Comparison of ENCODE assay signal across 20 cellular contexts in the genomic region with DNA sequence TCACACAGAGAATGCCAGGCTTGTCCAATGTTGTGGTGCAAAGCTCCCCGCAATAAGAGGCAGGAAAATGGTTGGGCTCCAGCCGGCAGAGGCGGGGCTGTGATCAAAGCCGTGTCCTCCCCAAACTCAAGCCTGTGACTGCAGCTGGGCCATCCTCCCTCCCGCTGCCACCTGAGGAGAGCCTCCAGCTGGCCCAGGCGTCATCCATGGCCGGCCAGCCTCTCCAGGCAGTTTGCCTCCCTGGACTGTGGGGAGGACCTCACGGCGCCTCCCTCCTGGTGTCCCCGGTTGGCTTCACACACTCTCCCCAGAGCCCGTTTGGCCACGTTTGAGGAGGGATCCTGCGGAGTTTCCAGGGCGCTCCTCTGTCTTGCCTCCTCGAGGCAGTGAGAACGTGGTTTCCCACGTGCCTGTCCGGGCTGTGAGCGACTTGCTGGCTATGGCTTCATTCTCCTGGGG.
DNase-seq lines count a peak whose midpoint lies in the region; ATAC-seq, FAIRE-seq and TF ChIP-seq lines count a peak whose summit lies in the region.
"Had no signal": no experiment of that assay in that cellular context is flagged by ENCODE, and none has a peak within 500 bp of the region (broad histone marks: within the 10 kb centered on the region; RNA-seq: fewer than 3 reads in every experiment).

No MANE protein-coding gene starts in this region.

- H3K4me3 ChIP-seq in H7 (ENCODE audit: insufficient read depth, low read depth, low read length) (no peak overlapping the region), astrocyte (ENCODE audit: insufficient read depth, low read depth, low read length) (no peak overlapping the region), small intestine (ENCODE audit: low read depth in 1 of 2, low read length in 2 of 2) (no peak overlapping the region)
- H3K4me3 ChIP-seq: upper lobe of left lung had no signal

- no peaks in the 10 kb centered on the region for H4K20me1 ChIP-seq in astrocyte (ENCODE audit: insufficient read depth, low read length)

- 51 to 57% (median 54%) methylated on average over 19 of the region's 19 CpGs for WGBS in small intestine, 3 donors

- TF ChIP-seq CTCF in astrocyte (IDR thresholded peaks at IDR 0.05; ENCODE audit: insufficient read depth, low read depth, low read length) = no peak

- no peak overlapping the region for H3K4me2 ChIP-seq in astrocyte (ENCODE audit: low read length)

- H3K9me3 ChIP-seq in astrocyte (ENCODE audit: insufficient read depth, low read depth, low read length) (no peaks in the 10 kb centered on the region), small intestine (ENCODE audit: control insufficient read depth, low read depth) (no peaks in the 10 kb centered on the region)
- H3K9me3 ChIP-seq: BE2C, upper lobe of left lung had no signal

- no peak overlapping the region for H2AFZ ChIP-seq in astrocyte (ENCODE audit: low read depth, low read length)

- no peaks in the 10 kb centered on the region for H3K4me1 Mint-ChIP-seq in astrocyte (ENCODE audit: low read depth, unreplicated experiment)
- H3K4me1 Mint-ChIP-seq: T-cell had no signal

- no peak overlapping the region for H3K9ac ChIP-seq in astrocyte (ENCODE audit: low read length)

- peaks cover 2% of the 10 kb centered on the region for H3K36me3 Mint-ChIP-seq in astrocyte (ENCODE audit: low read depth, unreplicated experiment)
- H3K36me3 Mint-ChIP-seq: T-cell had no signal

- no peaks in the 10 kb centered on the region for H3K79me2 ChIP-seq in astrocyte (ENCODE audit: insufficient read depth, low read length)

- peaks cover 3% of the 10 kb centered on the region for H3K9me3 Mint-ChIP-seq in astrocyte (ENCODE audit: unreplicated experiment)
- H3K9me3 Mint-ChIP-seq: activated naive CD4-positive, alpha-beta T cell treated with anti-CD3 and anti-CD28 coated beads for 36 hours; T-cell had no signal

- H3K4me3 Mint-ChIP-seq in astrocyte (ENCODE audit: unreplicated experiment) = no peak overlapping the region
- H3K4me3 Mint-ChIP-seq: activated naive CD4-positive, alpha-beta T cell treated with anti-CD3 and anti-CD28 coated beads for 36 hours; IgD-negative memory B cell; T-cell had no signal

- DNase-seq in H7 (peak; percentile 73), astrocyte (ENCODE audit: low read depth) (peak; percentile 28), iPS-NIHi11 (ENCODE audit: low spot score) (peak; percentile 51), posterior vena cava (ENCODE audit: low spot score) (peak; percentile 68), NAMALWA (ENCODE audit: low spot score) (no peak), small intestine (no peak), HK-2 (ENCODE audit: unreplicated experiment) (no peak)
- DNase-seq: activated CD4-positive, CD25-positive, alpha-beta regulatory T cell; activated naive CD4-positive, alpha-beta T cell treated with anti-CD3 and anti-CD28 coated beads for 36 hours; BE2C; central memory CD4-positive, alpha-beta T cell; mammary epithelial cell; NCI-H1105 treated with DMSO at 0.1 percent for 48 hours; PC-3; stimulated activated CD4-positive, alpha-beta T cell treated with anti-CD3 and anti-CD28 coated beads, Interleukin-15, amount 100 ng/mL, for 24 hours; T-cell had no signal

- H3K27ac ChIP-seq in astrocyte (ENCODE audit: low read depth, low read length) (no peak overlapping the region), small intestine (ENCODE audit: low read depth in 1 of 2, low read length in 1 of 2) (no peak overlapping the region)
- H3K27ac ChIP-seq: upper lobe of left lung had no signal

- H3K27me3 Mint-ChIP-seq in astrocyte (ENCODE audit: low read depth, unreplicated experiment) = peaks cover 40% of the 10 kb centered on the region

- H3K36me3 ChIP-seq in H7 (replicated peaks; ENCODE audit: control insufficient read depth, insufficient read depth, low read length) (no peaks in the 10 kb centered on the region), astrocyte (ENCODE audit: insufficient read depth, low read length) (no peaks in the 10 kb centered on the region), small intestine (ENCODE audit: control insufficient read depth in 2 of 2, insufficient read depth in 2 of 2, low read length in 2 of 2) (no peaks in the 10 kb centered on the region)
- H3K36me3 ChIP-seq: BE2C, upper lobe of left lung had no signal

- H3K27me3 ChIP-seq in H7 (ENCODE audit: control insufficient read depth, insufficient read depth, low read length) (peaks cover 2% of the 10 kb centered on the region), astrocyte (ENCODE audit: insufficient read depth, low read length) (peaks cover 28% of the 10 kb centered on the region), small intestine (ENCODE audit: control insufficient read depth in 2 of 2, insufficient read depth in 2 of 2, low read length in 2 of 2) (no peaks in the 10 kb centered on the region)
- H3K27me3 ChIP-seq: upper lobe of left lung had no signal

- no peak overlapping the region for H3K27ac Mint-ChIP-seq in astrocyte (ENCODE audit: unreplicated experiment)
- H3K27ac Mint-ChIP-seq: activated naive CD4-positive, alpha-beta T cell treated with anti-CD3 and anti-CD28 coated beads for 36 hours; IgD-negative memory B cell; T-cell had no signal

- H3K4me1 ChIP-seq in astrocyte (ENCODE audit: insufficient read depth, low read length) (no peaks in the 10 kb centered on the region), small intestine (ENCODE audit: control insufficient read depth in 2 of 2, insufficient read depth in 1 of 2, low read depth in 1 of 2, low read length in 1 of 2) (no peaks in the 10 kb centered on the region)
- H3K4me1 ChIP-seq: BE2C, upper lobe of left lung had no signal

- intact Hi-C loops in posterior vena cava (cut with DNase I) = no loop called here

- no peak for ATAC-seq in HG03439 (IDR thresholded peaks at IDR 0.05; ENCODE audit: unreplicated experiment)
- ATAC-seq: PC-3, T-cell had no signal

- no peak for FAIRE-seq in astrocyte (lab: Jason Lieb, UNC)
- FAIRE-seq in small intestine (lab: Jason Lieb, UNC) = no peak
- FAIRE-seq: endothelial cell of umbilical vein had no signal

Comparison
In these comparisons a context has a peak if more than half of its experiments do, and no peak if none do; other contexts are left out.
1. DNase-seq: peak in H7 (single experiment), astrocyte (single experiment), iPS-NIHi11 (single experiment) and posterior vena cava (single experiment); none in NAMALWA (single experiment), small intestine (single experiment) and HK-2 (single experiment).